In the genomic region with DNA sequence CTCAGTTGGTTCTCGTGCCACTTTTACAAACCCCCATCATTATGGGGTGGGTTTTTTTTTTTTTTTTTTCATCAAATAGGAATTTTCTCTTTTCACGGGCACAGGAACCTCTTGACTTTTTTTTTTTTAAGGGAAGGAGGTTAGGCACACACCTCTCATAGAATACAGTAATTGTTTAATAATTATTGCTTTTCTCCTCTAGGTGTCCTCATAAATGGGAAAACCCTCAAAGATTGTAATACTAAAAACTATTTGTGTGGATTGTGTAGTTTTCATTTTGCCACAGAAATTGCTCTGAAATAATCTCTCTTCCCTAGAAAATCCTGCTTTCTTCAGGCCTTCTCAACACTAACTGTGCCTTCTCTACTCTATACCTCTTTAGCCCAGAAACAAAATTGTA, we compare ENCODE assay signal across 34 cellular contexts.
DNase-seq lines count a peak whose midpoint lies in the region; ATAC-seq and TF ChIP-seq lines count a peak whose summit lies in the region.
"Had no signal": no experiment of that assay in that cellular context is flagged by ENCODE, and none has a peak within 500 bp of the region (broad histone marks: within the 10 kb centered on the region; RNA-seq: fewer than 3 reads in every experiment).

No MANE protein-coding gene starts in this region.

- H3K36me3 ChIP-seq in GM23248 (ENCODE audit: low read depth) (no peaks in the 10 kb centered on the region), OCI-LY7 (ENCODE audit: insufficient read depth, low read length) (no peaks in the 10 kb centered on the region), smooth muscle cell (ENCODE audit: low read depth) (no peaks in the 10 kb centered on the region)
- H3K36me3 ChIP-seq: gastroesophageal sphincter, prostate gland had no signal

- ATAC-seq in HG03175 (IDR thresholded peaks at IDR 0.05; ENCODE audit: unreplicated experiment) = no peak
- no peak for ATAC-seq in GM18858 (IDR thresholded peaks at IDR 0.05; ENCODE audit: unreplicated experiment)
- ATAC-seq: gastroesophageal sphincter, GM23338, left cardiac atrium, mucosa of descending colon, natural killer cell, Right ventricle myocardium inferior had no signal

- no peak overlapping the region for H3K4me3 ChIP-seq in GM23248
- H3K4me3 ChIP-seq in OCI-LY7 (ENCODE audit: low read depth, low read length, poor library complexity, severe bottlenecking) = no peak overlapping the region
- no peak overlapping the region for H3K4me3 ChIP-seq in epithelial cell of esophagus (ENCODE audit: low read length)
- H3K4me3 ChIP-seq in smooth muscle cell = no peak overlapping the region
- H3K4me3 ChIP-seq: coronary artery, gastroesophageal sphincter, GM23338, hepatocyte, mucosa of descending colon, prostate gland had no signal

- H3K9me2 ChIP-seq in GM23248 (ENCODE audit: insufficient read depth) = no peaks in the 10 kb centered on the region
- H3K9me2 ChIP-seq in OCI-LY7 (ENCODE audit: insufficient read depth, low read length) = no peaks in the 10 kb centered on the region
- H3K9me2 ChIP-seq: SK-N-SH had no signal

- WGBS in GM23248 (ENCODE audit: low coverage in 1 of 2, low lambda C conversion rate in 2 of 2, missing lambda C conversion rate in 2 of 2), 2 experiments = 79 to 83% methylated on average over 2 of the region's 2 CpGs
- 88% methylated on average over 2 of the region's 2 CpGs for WGBS in smooth muscle cell (ENCODE audit: low lambda C conversion rate)

- H3K27ac ChIP-seq in GM23248 (no peak overlapping the region), OCI-LY7 (ENCODE audit: low read depth, low read length, poor library complexity, severe bottlenecking) (no peak overlapping the region), smooth muscle cell (ENCODE audit: low read depth) (no peak overlapping the region)
- H3K27ac ChIP-seq: coronary artery, gastroesophageal sphincter, hepatocyte, HL-60, prostate gland had no signal

- no peaks in the 10 kb centered on the region for H3K9me3 ChIP-seq in GM23248 (ENCODE audit: low read depth)
- no peaks in the 10 kb centered on the region for H3K9me3 ChIP-seq in OCI-LY7 (ENCODE audit: low read length)
- no peaks in the 10 kb centered on the region for H3K9me3 ChIP-seq in smooth muscle cell (replicated peaks; ENCODE audit: low read depth)
- H3K9me3 ChIP-seq: gastroesophageal sphincter, mucosa of descending colon, prostate gland, SK-N-SH had no signal

- CTCF ChIA-PET in OCI-LY7 (lab: Charles Lee; ENCODE audit: unreplicated experiment) = no interaction called here

- peak; percentile 16 for DNase-seq in GM23248
- no peak for DNase-seq in OCI-LY7 (ENCODE audit: low spot score)
- peak; percentile 6 for DNase-seq in epithelial cell of esophagus (ENCODE audit: low read depth)
- no peak for DNase-seq in smooth muscle cell (lab: John Stamatoyannopoulos, UW; ENCODE audit: unreplicated experiment)
- no peak for DNase-seq in NCI-H1092 (lab: John Stamatoyannopoulos, UW)
- DNase-seq: activated B cell treated with CpG ODN at 0.5 μM for 24 hours; activated CD4-positive, alpha-beta T cell treated with anti-CD3 and anti-CD28 coated beads, Interleukin-2, amount 10 ng/mL, durations not matched to agents 7 days and 5 days; activated effector memory CD4-positive, alpha-beta T cell treated with anti-CD3 and anti-CD28 coated beads, Interleukin-2, amount 50 U/mL, for 16 hours; activated T-cell treated with anti-CD3 and anti-CD28 coated beads, Interleukin-2, amount 50 U/mL, for 24 hours; CD4-positive, alpha-beta T cell; DND-41; effector memory CD4-positive, alpha-beta T cell; erythroblast; left cardiac atrium; mucosa of descending colon; natural killer cell; NCI-H1048; NCI-H187; NCI-H446 treated with DMSO at 0.1 percent for 48 hours; occipital lobe; OCI-M1; SK-N-SH; stimulated activated CD4-positive, alpha-beta T cell treated with anti-CD3 and anti-CD28 coated beads, Interleukin-15, amount 100 ng/mL, for 24 hours; stimulated activated CD4-positive, alpha-beta T cell treated with anti-CD3 and anti-CD28 coated beads, Interleukin-4, amount 100 ng/mL, for 4 hours; trophoblast cell had no signal

- H2AFZ ChIP-seq in GM23248 (no peak overlapping the region), OCI-LY7 (ENCODE audit: low read length) (no peak overlapping the region), smooth muscle cell (ENCODE audit: low read depth) (no peak overlapping the region)
- H2AFZ ChIP-seq: GM23338, hepatocyte had no signal

- in situ Hi-C loops in GM23248 (cut with MboI) = no loop called here

- H3K9ac ChIP-seq in GM23248 (no peak overlapping the region), smooth muscle cell (ENCODE audit: low read depth) (no peak overlapping the region)
- H3K9ac ChIP-seq: SK-N-SH had no signal

- intact Hi-C loops in OCI-LY7 (cut with micrococcal nuclease; ENCODE audit: unreplicated experiment) = loop anchor here (10.0 kb wide), 1 partner anchor 54 kb away; no protein-coding TSS in a partner anchor

- H3F3A ChIP-seq in GM23248 (ENCODE audit: insufficient read depth) (peaks cover 26% of the 10 kb centered on the region), smooth muscle cell (ENCODE audit: low read depth) (no peaks in the 10 kb centered on the region)

- H3K79me2 ChIP-seq in GM23248 (ENCODE audit: insufficient read depth) = no peaks in the 10 kb centered on the region
- no peaks in the 10 kb centered on the region for H3K79me2 ChIP-seq in OCI-LY7 (ENCODE audit: insufficient read depth, low read depth, low read length)
- no peaks in the 10 kb centered on the region for H3K79me2 ChIP-seq in smooth muscle cell (ENCODE audit: low read depth)
- H3K79me2 ChIP-seq: hepatocyte had no signal

- H4K20me1 ChIP-seq in GM23248 (ENCODE audit: insufficient read depth) (no peaks in the 10 kb centered on the region), OCI-LY7 (ENCODE audit: insufficient read depth, low read length) (no peaks in the 10 kb centered on the region), smooth muscle cell (ENCODE audit: low read depth) (no peaks in the 10 kb centered on the region)

- BruUV-seq in OCI-LY7 (replicated peaks; lab: Mats Ljungman, UMichigan) = no TSS peak

- POLR2A ChIA-PET in OCI-LY7 (lab: Charles Lee) = no interaction called here

- H3K4me2 ChIP-seq in GM23248 (ENCODE audit: unreplicated experiment) (no peak overlapping the region), OCI-LY7 (ENCODE audit: low read length) (no peak overlapping the region), smooth muscle cell (no peak overlapping the region)
- H3K4me2 ChIP-seq: GM23338, hepatocyte, SK-N-SH had no signal

- no peaks in the 10 kb centered on the region for H3K27me3 ChIP-seq in GM23248 (replicated peaks; ENCODE audit: insufficient read depth)
- no peaks in the 10 kb centered on the region for H3K27me3 ChIP-seq in smooth muscle cell (ENCODE audit: low read depth)
- H3K27me3 ChIP-seq: gastroesophageal sphincter, hepatocyte had no signal

- TF ChIP-seq CTCF in OCI-LY7 (conservative IDR thresholded peaks at IDR 0.05; ENCODE audit: low read length) (peak; percentile 48), epithelial cell of esophagus (IDR thresholded peaks at IDR 0.05; ENCODE audit: insufficient read depth, low read depth, low read length, missing control alignments) (peak; percentile 10), smooth muscle cell (IDR thresholded peaks at IDR 0.05; ENCODE audit: borderline replicate concordance, insufficient read depth, poor library complexity, severe bottlenecking) (peak; percentile 4)

- H3K4me1 ChIP-seq in GM23248 (ENCODE audit: insufficient read depth) = peaks cover 18% of the 10 kb centered on the region
- H3K4me1 ChIP-seq in OCI-LY7 (ENCODE audit: insufficient read depth, low read length, poor library complexity, severe bottlenecking) = no peaks in the 10 kb centered on the region
- no peaks in the 10 kb centered on the region for H3K4me1 ChIP-seq in smooth muscle cell (ENCODE audit: low read depth)
- H3K4me1 ChIP-seq: prostate gland had no signal

Comparison
In these comparisons a context has a peak if more than half of its experiments do, and no peak if none do; other contexts are left out.
1. DNase-seq: peak in GM23248 (single experiment) and epithelial cell of esophagus (single experiment); none in OCI-LY7 (single experiment), smooth muscle cell (single experiment) and NCI-H1092 (single experiment).
2. Peak in every context shown above with its lines, with median percentiles within 50 percentile points of each other: CTCF ChIP-seq.